8 cellular contexts compared by ENCODE assay signal in the genomic region with DNA sequence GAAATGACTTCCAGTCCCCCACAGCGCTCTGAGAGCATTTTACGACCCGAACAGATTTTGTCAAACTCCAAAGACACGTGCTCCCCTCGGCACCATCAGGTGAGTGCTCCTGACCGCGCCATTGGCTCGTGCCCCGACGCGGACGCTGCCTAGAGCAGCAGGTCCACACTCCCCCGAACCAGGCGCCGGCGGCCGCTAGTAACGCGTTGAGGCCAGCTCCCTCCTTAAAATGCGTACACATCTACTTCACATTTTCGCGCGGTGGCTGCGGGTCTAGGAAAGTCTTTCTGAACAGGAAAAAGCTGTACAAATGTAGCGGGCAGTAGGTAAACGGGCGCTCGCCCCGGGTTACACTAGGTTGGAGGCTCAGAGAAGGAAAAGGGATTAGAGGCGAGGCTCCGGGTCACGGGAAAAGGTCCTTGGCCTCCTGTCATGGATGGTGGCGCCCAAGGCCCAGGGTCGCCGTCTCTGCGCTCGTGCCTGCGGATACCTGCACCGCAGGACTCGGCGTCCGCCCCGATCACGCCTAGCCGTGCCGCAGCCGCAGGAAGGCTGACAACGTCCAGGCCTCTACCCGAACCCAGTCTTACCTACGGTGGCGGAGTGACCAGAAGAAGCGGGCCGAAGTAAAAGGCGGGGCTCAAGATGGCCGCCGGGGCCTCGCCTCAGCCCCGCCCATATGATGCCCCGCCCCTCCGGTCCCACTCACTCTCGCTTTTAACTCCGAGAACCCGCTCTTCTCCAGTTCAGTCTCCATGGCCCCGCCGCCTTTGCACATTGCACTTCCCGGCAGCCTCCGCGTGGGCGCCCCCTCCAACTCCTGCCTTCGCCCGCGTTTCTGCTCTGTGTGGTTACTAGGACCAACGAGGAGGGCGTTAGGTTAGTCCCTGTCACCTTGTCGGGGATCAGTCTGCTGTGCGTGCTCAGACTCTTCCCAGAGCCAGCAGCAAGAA.
A peak's percentile ranks its signal among the peaks of the same experiment; 100 is the strongest.
DNase-seq lines count a peak whose midpoint lies in the region; ATAC-seq and TF ChIP-seq lines count a peak whose summit lies in the region.

A gene with protein sequence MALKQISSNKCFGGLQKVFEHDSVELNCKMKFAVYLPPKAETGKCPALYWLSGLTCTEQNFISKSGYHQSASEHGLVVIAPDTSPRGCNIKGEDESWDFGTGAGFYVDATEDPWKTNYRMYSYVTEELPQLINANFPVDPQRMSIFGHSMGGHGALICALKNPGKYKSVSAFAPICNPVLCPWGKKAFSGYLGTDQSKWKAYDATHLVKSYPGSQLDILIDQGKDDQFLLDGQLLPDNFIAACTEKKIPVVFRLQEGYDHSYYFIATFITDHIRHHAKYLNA (minus strand): TSS at position 647 of the 953 bp plus-strand sequence. CDS start 5,748 bp downstream, outside the sequence.

- peak; percentile 92 for ATAC-seq in HG03439 (IDR thresholded peaks at IDR 0.05; ENCODE audit: unreplicated experiment)

- TF ChIP-seq POLR2A in GM19193 (IDR thresholded peaks at IDR 0.05; ENCODE audit: extremely low read depth, insufficient read depth, insufficient read length), result peak; percentile 74

- H3K27ac ChIP-seq in coronary artery, result peak within 1 kb of the TSS; percentile 95

- DNase-seq in Ammon's horn (ENCODE audit: low spot score) (peak; percentile 93), NCI-H510A treated with DMSO at 0.1 percent for 48 hours (lab: John Stamatoyannopoulos, UW) (peak; percentile 27), coronary artery (ENCODE audit: low spot score) (peak; percentile 94), left kidney (ENCODE audit: low read depth, low spot score) (peak; percentile 98)
- DNase-seq in activated CD4-positive, alpha-beta T cell treated with anti-CD3 and anti-CD28 coated beads for 48 hours, result peak; percentile 97
- peak; percentile 96 to 97 for DNase-seq in stimulated activated CD4-positive, alpha-beta T cell treated with anti-CD3 and anti-CD28 coated beads, Interleukin-2, amount 100 ng/mL, for 24 hours

- H3K4me3 ChIP-seq in coronary artery, result peak within 1 kb of the TSS; percentile 88

- TF ChIP-seq CTCF in coronary artery (IDR thresholded peaks at IDR 0.05), result no peak

Comparison
In these comparisons a context has a peak if more than half of its experiments do, and no peak if none do; other contexts are left out.
1. Peak in every context shown above with its lines: DNase-seq, ATAC-seq, H3K4me3 ChIP-seq and H3K27ac ChIP-seq.
2. DNase-seq: peak in every context shown above with its lines; median percentile 98 in left kidney; 97 in activated CD4-positive, alpha-beta T cell treated with anti-CD3 and anti-CD28 coated beads for 48 hours; 96 in stimulated activated CD4-positive, alpha-beta T cell treated with anti-CD3 and anti-CD28 coated beads, Interleukin-2, amount 100 ng/mL, for 24 hours; 94 in coronary artery; 93 in Ammon's horn; 27 in NCI-H510A treated with DMSO at 0.1 percent for 48 hours.